ENCODE assay signal across 23 cellular contexts in genomic region chr15:57098896-57099295, GRCh38.
A peak's percentile ranks its signal among the peaks of the same experiment; 100 is the strongest.
DNase-seq lines count a peak whose midpoint lies in the region; ATAC-seq and TF ChIP-seq lines count a peak whose summit lies in the region.
"Had no signal": no experiment of that assay in that cellular context is flagged by ENCODE, and none has a peak within 500 bp of the region (broad histone marks: within the 10 kb centered on the region; RNA-seq: fewer than 3 reads in every experiment).

No MANE protein-coding gene starts in this region.

- no peaks in the 10 kb centered on the region for H3K4me1 ChIP-seq in endodermal cell (ENCODE audit: control insufficient read depth, insufficient read depth, low read length)
- H3K4me1 ChIP-seq: A549, BE2C had no signal

- H3K4me3 ChIP-seq in SK-N-MC, result no peak overlapping the region
- no peak overlapping the region for H3K4me3 ChIP-seq in endodermal cell (ENCODE audit: low read length)
- H3K4me3 ChIP-seq: A549, GM23248 had no signal

- H3K36me3 Mint-ChIP-seq in endodermal cell (ENCODE audit: low read depth) (peaks cover 2% of the 10 kb centered on the region), memory B cell (peaks cover 2% of the 10 kb centered on the region)

- H3K4me3 Mint-ChIP-seq in endodermal cell, result no peak overlapping the region
- H3K4me3 Mint-ChIP-seq in memory B cell, result no peak overlapping the region
- H3K4me3 Mint-ChIP-seq: CD4-positive, CD25-positive, alpha-beta regulatory T cell; H9; HFFc6 had no signal

- H3K9me3 Mint-ChIP-seq in endodermal cell (no peaks in the 10 kb centered on the region), memory B cell (no peaks in the 10 kb centered on the region)
- H3K9me3 Mint-ChIP-seq: CD4-positive, CD25-positive, alpha-beta regulatory T cell; H9; HFFc6 had no signal

- H3K27ac ChIP-seq in SK-N-MC (peak overlapping the region; percentile 29; the same call in 1 of the 2 replicates), endodermal cell (ENCODE audit: low read depth, low read length) (no peak overlapping the region)
- H3K27ac ChIP-seq: A549, RWPE1 had no signal

- H3K27me3 Mint-ChIP-seq in endodermal cell (ENCODE audit: insufficient read depth) (no peaks in the 10 kb centered on the region), memory B cell (no peaks in the 10 kb centered on the region)
- H3K27me3 Mint-ChIP-seq: CD4-positive, CD25-positive, alpha-beta regulatory T cell had no signal

- H3K9ac ChIP-seq in SK-N-MC (ENCODE audit: insufficient read length) (no peak overlapping the region), endodermal cell (ENCODE audit: extremely low read depth, low read length, poor library complexity, severe bottlenecking) (no peak overlapping the region)
- H3K9ac ChIP-seq: GM23248 had no signal

- ATAC-seq in memory B cell (ENCODE audit: low read depth), result no peak
- ATAC-seq in HG02623 (IDR thresholded peaks at IDR 0.05; ENCODE audit: unreplicated experiment), result no peak
- ATAC-seq: A549 had no signal

- H3K4me1 Mint-ChIP-seq in endodermal cell (no peaks in the 10 kb centered on the region), memory B cell (peaks cover 17% of the 10 kb centered on the region)

- H3K36me3 ChIP-seq in SK-N-MC (ENCODE audit: insufficient read depth, low read length) (0 out of 2 replicates have a peak, but pooled peaks cover 3% of the 10 kb centered on the region), endodermal cell (ENCODE audit: control insufficient read depth, insufficient read depth, low read length) (peaks cover 15% of the 10 kb centered on the region)
- H3K36me3 ChIP-seq: BE2C had no signal

- TF ChIP-seq CTCF in endodermal cell (conservative IDR thresholded peaks at IDR 0.05), result no peak

- H3K27me3 ChIP-seq in endodermal cell (ENCODE audit: control insufficient read depth, insufficient read depth, low read length, poor library complexity, severe bottlenecking), result no peaks in the 10 kb centered on the region
- H3K27me3 ChIP-seq: BE2C had no signal

- peak; percentile 38 for DNase-seq in EH (ENCODE audit: low read depth)
- no peak for DNase-seq in SK-N-MC (ENCODE audit: low read depth, low spot score)
- DNase-seq in endodermal cell, result no peak
- no peak for DNase-seq in memory B cell (ENCODE audit: low spot score in 2 of 2)
- no peak for DNase-seq in AG08395 (ENCODE audit: low spot score)
- DNase-seq in mucosa of gallbladder (ENCODE audit: low spot score), result no peak
- no peak for DNase-seq in stimulated activated naive CD4-positive, alpha-beta T cell treated with Interleukin-2 at 50 U/mL for 16 hours (lab: John Stamatoyannopoulos, UW)
- DNase-seq: BE2C; CD4-positive, CD25-positive, alpha-beta regulatory T cell; H9; HFFc6; Karpas-422; NCI-H1092; NCI-H1417 treated with DMSO at 0.1 percent for 48 hours; NCI-H1694 treated with DMSO at 0.1 percent for 48 hours; NCI-H2081; NCI-H2227 treated with DMSO at 0.1 percent for 48 hours; NCI-H526 treated with DMSO at 0.1 percent for 48 hours; SHP77 had no signal

- 89 to 94% methylated on average over 1 to 2 of the region's 2 CpGs for WGBS in endodermal cell (ENCODE audit: insufficient coverage in 1 of 2, insufficient read length in 1 of 2), 2 experiments

- H3K27ac Mint-ChIP-seq in endodermal cell (peak overlapping the region; percentile 10), memory B cell (peak overlapping the region; percentile 42)

- H3K9me3 ChIP-seq in SK-N-MC (ENCODE audit: low read depth, low read length) (no peaks in the 10 kb centered on the region), endodermal cell (ENCODE audit: control insufficient read depth, low read length) (no peaks in the 10 kb centered on the region)
- H3K9me3 ChIP-seq: A549, BE2C had no signal
